10 cellular contexts compared by ENCODE assay signal in genomic region chr19:5665781-5666513, GRCh38. TPM values are rescaled to one million over a fixed set of nuclear protein-coding genes. Genes with fewer than 3 reads are reported as not detected.
DNase-seq lines count a peak whose midpoint lies in the region; ATAC-seq, FAIRE-seq and TF ChIP-seq lines count a peak whose summit lies in the region.
"Had no signal": no experiment of that assay in that cellular context is flagged by ENCODE, and none has a peak within 500 bp of the region (broad histone marks: within the 10 kb centered on the region; RNA-seq: fewer than 3 reads in every experiment).

No MANE protein-coding gene starts in this region.

- peak in 1 of 2 donors; percentile 12 for TF ChIP-seq CTCF in endothelial cell of umbilical vein (IDR thresholded peaks at IDR 0.05; ENCODE audit: extremely low read depth in 1 of 2, insufficient read depth in 1 of 2, low read depth in 1 of 2, low read length in 2 of 2)
- peak; percentile 37 for TF ChIP-seq CTCF in retinal pigment epithelial cell (conservative IDR thresholded peaks at IDR 0.05; ENCODE audit: low read depth, low read length)

- no peak overlapping the region for H2AFZ ChIP-seq in endothelial cell of umbilical vein (ENCODE audit: low read depth, low read length)

- dilution Hi-C loops in endothelial cell of umbilical vein (cut with MboI; ENCODE audit: extremely low pct_ligation_motif_present, low sequenced_read_pairs): no loop called here

- CTCF ChIA-PET in endothelial cell of umbilical vein (lab: Charles Lee): interaction anchor here (0.6 to 1.4 kb wide), 3 partner anchors 11 to 83 kb away, joined by 3 to 4 read pairs (median 4); no protein-coding TSS in a partner anchor

- H4K20me1 ChIP-seq in endothelial cell of umbilical vein (replicated peaks; ENCODE audit: control insufficient read depth, extremely low read depth, insufficient read depth, low read length): no peaks in the 10 kb centered on the region

- H3K4me2 ChIP-seq in endothelial cell of umbilical vein (ENCODE audit: insufficient read depth, low read length): no peak overlapping the region

- POLR2A ChIA-PET in endothelial cell of umbilical vein (lab: Charles Lee): no interaction called here

- intact Hi-C loops in endothelial cell of umbilical vein (cut with micrococcal nuclease): no loop called here

- H3K9me3 ChIP-seq in SK-N-MC (ENCODE audit: low read depth, low read length) (no peaks in the 10 kb centered on the region), endothelial cell of umbilical vein (replicated peaks; ENCODE audit: control insufficient read depth, insufficient read depth, low read length) (no peaks in the 10 kb centered on the region)
- H3K9me3 ChIP-seq: right atrium auricular region, thyroid gland had no signal

- no peak for TF ChIP-seq POLR2A in endothelial cell of umbilical vein (IDR thresholded peaks at IDR 0.05; ENCODE audit: low read depth, low read length)

- no peak for DNase-seq in SK-N-MC (ENCODE audit: low read depth, low spot score)
- DNase-seq in endothelial cell of umbilical vein (ENCODE audit: low read depth, low spot score): peak; percentile 59
- no peak for DNase-seq in retinal pigment epithelial cell (ENCODE audit: low read depth)
- no peak for DNase-seq in RPMI8226
- DNase-seq in urothelium cell line (ENCODE audit: low spot score): no peak
- no peak for DNase-seq in pons (ENCODE audit: low spot score)
- DNase-seq: thyroid gland had no signal

- H3K4me1 ChIP-seq in endothelial cell of umbilical vein (ENCODE audit: control insufficient read depth, extremely low read depth, insufficient read depth, low read length): no peaks in the 10 kb centered on the region
- H3K4me1 ChIP-seq: right atrium auricular region, thyroid gland had no signal

- no peak overlapping the region for H3K9ac ChIP-seq in SK-N-MC (ENCODE audit: insufficient read length)
- H3K9ac ChIP-seq in endothelial cell of umbilical vein (replicated peaks; ENCODE audit: extremely low read depth, insufficient read depth, low read length): no peak overlapping the region

- H3K4me3 ChIP-seq in SK-N-MC: no peak overlapping the region
- H3K4me3 ChIP-seq in endothelial cell of umbilical vein (replicated peaks in 1 of 3; ENCODE audit: insufficient read depth in 1 of 3, low read depth in 1 of 3, low read length in 3 of 3): no peak overlapping the region
- no peak overlapping the region for H3K4me3 ChIP-seq in retinal pigment epithelial cell (ENCODE audit: low read length)
- H3K4me3 ChIP-seq: right atrium auricular region, thyroid gland had no signal

- ATAC-seq in GM18907 (IDR thresholded peaks at IDR 0.05; ENCODE audit: unreplicated experiment): peak; percentile 56
- ATAC-seq in GM18502 (IDR thresholded peaks at IDR 0.05; ENCODE audit: poor library complexity, unreplicated experiment): no peak

- no peaks in the 10 kb centered on the region for H3K9me1 ChIP-seq in endothelial cell of umbilical vein (replicated peaks; ENCODE audit: control insufficient read depth, extremely low read depth, insufficient read depth, low read length)

- no TSS peak for BruUV-seq in endothelial cell of umbilical vein (replicated peaks; lab: Mats Ljungman, UMichigan)

- peaks cover 85% of the 10 kb centered on the region for H3K36me3 ChIP-seq in SK-N-MC (ENCODE audit: insufficient read depth, low read length)
- H3K36me3 ChIP-seq in endothelial cell of umbilical vein (ENCODE audit: control insufficient read depth in 2 of 2, extremely low read depth in 1 of 2, insufficient read depth in 2 of 2, low read length in 2 of 2): peaks cover 17 to 60% of the 10 kb centered on the region in 2 experiments

- FAIRE-seq in endothelial cell of umbilical vein (lab: Jason Lieb, UNC) (peak; percentile 83), urothelium cell line (lab: Jason Lieb, UNC) (no peak)

- no peaks in the 10 kb centered on the region for H3K27me3 ChIP-seq in endothelial cell of umbilical vein (ENCODE audit: control insufficient read depth in 2 of 2, insufficient read depth in 2 of 2, low read length in 2 of 2)
- H3K27me3 ChIP-seq: right atrium auricular region, thyroid gland had no signal

- no peaks in the 10 kb centered on the region for H3K79me2 ChIP-seq in endothelial cell of umbilical vein (ENCODE audit: control insufficient read depth, insufficient read depth, low read length)

- peak overlapping the region; percentile 36; the same call in 1 of the 2 replicates for H3K27ac ChIP-seq in SK-N-MC
- no peak overlapping the region for H3K27ac ChIP-seq in endothelial cell of umbilical vein (ENCODE audit: insufficient read depth, low read depth, low read length)
- H3K27ac ChIP-seq: right atrium auricular region, thyroid gland had no signal

TF ChIP-seq in endothelial cell of umbilical vein, 7 proteins besides CTCF, POLR2A, EP300 and RAD21:
- TF ChIP-seq MAX (IDR thresholded peaks at IDR 0.05; ENCODE audit: insufficient read depth, insufficient read length): peak; percentile 54
- no peak for TF ChIP-seq FOS (IDR thresholded peaks at IDR 0.05; ENCODE audit: borderline replicate concordance, insufficient read depth, low read length)
- TF ChIP-seq POLR2AphosphoS5 (IDR thresholded peaks at IDR 0.05; ENCODE audit: insufficient read depth, low read depth, low read length): no peak
- no peak for TF ChIP-seq EZH2 (IDR thresholded peaks at IDR 0.05; ENCODE audit: borderline replicate concordance, low read depth, low read length, severe bottlenecking)
- no peak for TF ChIP-seq JUN (IDR thresholded peaks at IDR 0.05; ENCODE audit: borderline replicate concordance, insufficient read depth, insufficient read length, low read depth)

RNA-seq across cellular contexts. Expression of gene MICOS13, which starts 14.4 kb away (rescaled TPM):
- total RNA-seq in endothelial cell of umbilical vein: 53.0 and 55.3 TPM in 2 replicates
- polyA plus RNA-seq in endothelial cell of umbilical vein: 86.1 and 115 TPM in 2 replicates
- 38.6 and 56.1 TPM in 2 replicates for polyA plus RNA-seq in endothelial cell of umbilical vein (2011; cell fraction: cytosol; rRNA removed)
- polyA plus RNA-seq in endothelial cell of umbilical vein (2011; cell fraction: nucleus; rRNA removed): 12.5 and 16.9 TPM in 2 replicates
- polyA plus RNA-seq in endothelial cell of umbilical vein (2012): 41.0 and 68.2 TPM in 2 replicates
- 11.8 and 15.2 TPM in 2 replicates for polyA minus RNA-seq in endothelial cell of umbilical vein
- polyA minus RNA-seq in endothelial cell of umbilical vein (2011; cell fraction: cytosol; rRNA and poly(A)+ RNA removed): 14.3 TPM
- polyA minus RNA-seq in endothelial cell of umbilical vein (2011; cell fraction: nucleus; rRNA and poly(A)+ RNA removed): 2.9 and 4.7 TPM in 2 replicates

RNA-seq across cellular contexts. Expression of gene HSD11B1L, which starts 14.9 kb away (rescaled TPM):
- 4.4 and 5.0 TPM in 2 replicates for total RNA-seq in endothelial cell of umbilical vein
- polyA plus RNA-seq in endothelial cell of umbilical vein: 9.1 and 10.2 TPM in 2 replicates
- 4.9 and 6.1 TPM in 2 replicates for polyA plus RNA-seq in endothelial cell of umbilical vein (2011; cell fraction: cytosol; rRNA removed)
- 4.1 and 4.4 TPM in 2 replicates for polyA plus RNA-seq in endothelial cell of umbilical vein (2011; cell fraction: nucleus; rRNA removed)
- 4.2 and 11.2 TPM in 2 replicates for polyA plus RNA-seq in endothelial cell of umbilical vein (2012)
- 2.0 and 2.1 TPM in 2 replicates for polyA minus RNA-seq in endothelial cell of umbilical vein
- polyA minus RNA-seq in endothelial cell of umbilical vein (2011; cell fraction: cytosol; rRNA and poly(A)+ RNA removed): not detected
- 2.3 TPM in 1 of 2 replicates, not detected in the other for polyA minus RNA-seq in endothelial cell of umbilical vein (2011; cell fraction: nucleus; rRNA and poly(A)+ RNA removed)

RNA-seq across cellular contexts. Expression of gene RPL36, which starts 24.1 kb away (rescaled TPM):
- total RNA-seq in endothelial cell of umbilical vein: 944 and 1,033 TPM in 2 replicates
- polyA plus RNA-seq in endothelial cell of umbilical vein: 835 and 1,084 TPM in 2 replicates
- polyA plus RNA-seq in endothelial cell of umbilical vein (2011; cell fraction: cytosol; rRNA removed): 561 and 877 TPM in 2 replicates
- polyA plus RNA-seq in endothelial cell of umbilical vein (2011; cell fraction: nucleus; rRNA removed): 224 and 232 TPM in 2 replicates
- 1,177 and 1,852 TPM in 2 replicates for polyA plus RNA-seq in endothelial cell of umbilical vein (2012)
- polyA minus RNA-seq in endothelial cell of umbilical vein: 208 and 264 TPM in 2 replicates
- polyA minus RNA-seq in endothelial cell of umbilical vein (2011; cell fraction: cytosol; rRNA and poly(A)+ RNA removed): 889 TPM
- polyA minus RNA-seq in endothelial cell of umbilical vein (2011; cell fraction: nucleus; rRNA and poly(A)+ RNA removed): 50.3 and 106 TPM in 2 replicates

RNA-seq across cellular contexts. Expression of gene SAFB, which starts 43.1 kb away (rescaled TPM):
- total RNA-seq in endothelial cell of umbilical vein: 96.8 and 109 TPM in 2 replicates
- polyA plus RNA-seq in endothelial cell of umbilical vein: 33.1 and 44.7 TPM in 2 replicates
- 31.5 and 40.6 TPM in 2 replicates for polyA plus RNA-seq in endothelial cell of umbilical vein (2011; cell fraction: cytosol; rRNA removed)
- polyA plus RNA-seq in endothelial cell of umbilical vein (2011; cell fraction: nucleus; rRNA removed): 116 and 141 TPM in 2 replicates
- 54.6 and 55.5 TPM in 2 replicates for polyA plus RNA-seq in endothelial cell of umbilical vein (2012)
- 24.8 and 35.7 TPM in 2 replicates for polyA minus RNA-seq in endothelial cell of umbilical vein
- polyA minus RNA-seq in endothelial cell of umbilical vein (2011; cell fraction: cytosol; rRNA and poly(A)+ RNA removed): 58.3 TPM
- 53.7 and 68.8 TPM in 2 replicates for polyA minus RNA-seq in endothelial cell of umbilical vein (2011; cell fraction: nucleus; rRNA and poly(A)+ RNA removed)

RNA-seq across cellular contexts. Expression of gene SAFB2, which starts 43.4 kb away (rescaled TPM):
- 83.7 and 85.9 TPM in 2 replicates for total RNA-seq in endothelial cell of umbilical vein
- 24.6 and 31.5 TPM in 2 replicates for polyA plus RNA-seq in endothelial cell of umbilical vein
- polyA plus RNA-seq in endothelial cell of umbilical vein (2011; cell fraction: cytosol; rRNA removed): 19.1 and 22.1 TPM in 2 replicates
- polyA plus RNA-seq in endothelial cell of umbilical vein (2011; cell fraction: nucleus; rRNA removed): 136 and 142 TPM in 2 replicates
- 36.6 and 49.6 TPM in 2 replicates for polyA plus RNA-seq in endothelial cell of umbilical vein (2012)
- 39.3 and 40.2 TPM in 2 replicates for polyA minus RNA-seq in endothelial cell of umbilical vein
- 21.5 TPM for polyA minus RNA-seq in endothelial cell of umbilical vein (2011; cell fraction: cytosol; rRNA and poly(A)+ RNA removed)
- 74.8 and 80.5 TPM in 2 replicates for polyA minus RNA-seq in endothelial cell of umbilical vein (2011; cell fraction: nucleus; rRNA and poly(A)+ RNA removed)
